11 cellular contexts compared by ENCODE assay signal in genomic region chr20:38261054-38261390, GRCh38. TPM values are rescaled to one million over a fixed set of nuclear protein-coding genes. Genes with fewer than 3 reads are reported as not detected.
DNase-seq lines count a peak whose midpoint lies in the region; ATAC-seq and TF ChIP-seq lines count a peak whose summit lies in the region.
"Had no signal": no experiment of that assay in that cellular context is flagged by ENCODE, and none has a peak within 500 bp of the region (broad histone marks: within the 10 kb centered on the region; RNA-seq: fewer than 3 reads in every experiment).

No MANE protein-coding gene starts in this region.

- H3K9me1 ChIP-seq in IMR-90 (ENCODE audit: insufficient read depth, low read length), result peaks cover 15% of the 10 kb centered on the region

- H3K4me2 ChIP-seq in IMR-90 (ENCODE audit: low read depth, low read length), result peak overlapping the region; percentile 62

- H2AK9ac ChIP-seq in IMR-90 (replicated peaks; ENCODE audit: low read depth, low read length, poor library complexity), result peak overlapping the region; percentile 51

- H4K8ac ChIP-seq in IMR-90 (ENCODE audit: low read depth in 2 of 2, low read length in 2 of 2), result peak overlapping the region; percentile 29 to 64; a peak in 3 of 4 replicates

- TF ChIP-seq RAD21 in IMR-90 (IDR thresholded peaks at IDR 0.05; ENCODE audit: low read length), result no peak

- peak overlapping the region; percentile 34 for H3K14ac ChIP-seq in IMR-90 (replicated peaks; ENCODE audit: low read depth, low read length)

- POLR2A ChIA-PET in IMR-90 (lab: Charles Lee; ENCODE audit: unreplicated experiment), result no interaction called here

- dilution Hi-C loops in IMR-90 (cut with HindIII; ENCODE audit: low sequenced_read_pairs, unreplicated experiment), result no loop called here

- in situ Hi-C loops in IMR-90 (cut with MboI; ENCODE audit: low sequenced_read_pairs), result no loop called here

- H3K4me3 ChIP-seq in IMR-90 (ENCODE audit: insufficient read depth, low read depth, low read length) (peak overlapping the region; percentile 35), colonic mucosa (no peak overlapping the region), thoracic aorta (peak overlapping the region; percentile 72)

- CTCF ChIA-PET in IMR-90 (lab: Yijun Ruan, JAX), result interaction anchor here (0.6 kb wide), 1 partner anchor 61 kb away, joined by 3 read pairs; no protein-coding TSS in a partner anchor

- peak overlapping the region; percentile 67 for H2AK5ac ChIP-seq in IMR-90 (ENCODE audit: low read depth, low read length)

- peaks cover 0 to 16% of the 10 kb centered on the region in 2 experiments; a peak in 3 of 4 replicates for H3K79me1 ChIP-seq in IMR-90 (ENCODE audit: low read depth in 1 of 2, low read length in 2 of 2)

- no peak for ATAC-seq in IMR-90 (ENCODE audit: low read depth)
- no peak for ATAC-seq in thoracic aorta (ENCODE audit: insufficient number of reproducible peaks, low FRiP score, low read depth)

- H2BK20ac ChIP-seq in IMR-90 (ENCODE audit: low read depth, low read length), result peak overlapping the region; percentile 6; the same call in 1 of the 2 replicates

- peak overlapping the region; percentile 79 for H2AFZ ChIP-seq in IMR-90 (replicated peaks; ENCODE audit: low read length, poor library complexity)

- H2BK5ac ChIP-seq in IMR-90 (ENCODE audit: low read depth, low read length, poor library complexity, severe bottlenecking), result no peak overlapping the region

- no peak for DNase-seq in IMR-90
- DNase-seq in colonic mucosa, result no peak
- DNase-seq in thoracic aorta (ENCODE audit: low spot score), result no peak
- DNase-seq in stimulated activated CD8-positive, alpha-beta memory T cell treated with anti-CD3 and anti-CD28 coated beads, Interleukin-4, amount 100 ng/mL, for 48 hours, result no peak
- DNase-seq in mucosa of gallbladder (ENCODE audit: low spot score), result no peak
- no peak for DNase-seq in RKO (ENCODE audit: low spot score)
- no peak for DNase-seq in cortex of kidney (lab: John Stamatoyannopoulos, UW)
- DNase-seq: activated CD4-positive, alpha-beta T cell treated with anti-CD3 and anti-CD28 coated beads for 4 hours; NCI-H510A treated with DMSO at 0.1 percent for 48 hours; stimulated activated CD4-positive, alpha-beta T cell treated with anti-CD3 and anti-CD28 coated beads, Interleukin-15, amount 100 ng/mL, for 24 hours had no signal

- BruUV-seq in IMR-90 (replicated peaks; lab: Mats Ljungman, UMichigan), result no TSS peak

- H3K4ac ChIP-seq in IMR-90 (ENCODE audit: low read depth, low read length), result peak overlapping the region; percentile 60

- peak overlapping the region; percentile 26; the same call in 1 of the 2 replicates for H4K91ac ChIP-seq in IMR-90 (ENCODE audit: insufficient read depth, low read depth, low read length)

- H3K27me3 ChIP-seq in IMR-90 (ENCODE audit: control insufficient read depth, insufficient read depth, low read length) (no peaks in the 10 kb centered on the region), colonic mucosa (peaks cover 12% of the 10 kb centered on the region), layer of hippocampus (ENCODE audit: control insufficient read depth, insufficient read depth, low read length) (no peaks in the 10 kb centered on the region), thoracic aorta (replicated peaks; ENCODE audit: insufficient read depth) (no peaks in the 10 kb centered on the region)

- H2BK15ac ChIP-seq in IMR-90 (ENCODE audit: low read depth, low read length), result peak overlapping the region; percentile 63; the same call in 1 of the 3 replicates

- no CpG with 5 or more reads among the region's 8 CpGs for WGBS in IMR-90 (ENCODE audit: extremely low coverage in 2 of 2, insufficient read length in 1 of 2), 2 experiments

- H3K9me3 ChIP-seq in IMR-90 (ENCODE audit: control insufficient read depth, insufficient read depth, low read length), result no peaks in the 10 kb centered on the region
- no peaks in the 10 kb centered on the region for H3K9me3 ChIP-seq in colonic mucosa
- H3K9me3 ChIP-seq in thoracic aorta, result no peaks in the 10 kb centered on the region

- H3K36me3 ChIP-seq in IMR-90 (ENCODE audit: control insufficient read depth, insufficient read depth, low read length) (0 out of 2 replicates have a peak, but pooled peaks cover 1% of the 10 kb centered on the region), colonic mucosa (no peaks in the 10 kb centered on the region), thoracic aorta (no peaks in the 10 kb centered on the region)

- H4K20me1 ChIP-seq in IMR-90 (ENCODE audit: insufficient read depth, low read length), result no peaks in the 10 kb centered on the region

- peak overlapping the region; percentile 81 for H4K5ac ChIP-seq in IMR-90 (ENCODE audit: low read depth, low read length)

- intact Hi-C loops in IMR-90 (cut with micrococcal nuclease), result no loop called here
- intact Hi-C loops in colonic mucosa (cut with DNase I), result no loop called here

- H3K56ac ChIP-seq in IMR-90 (ENCODE audit: extremely low read depth, insufficient read depth, low read length), result no peak overlapping the region; the same call in 1 of the 2 replicates

- peaks cover 16% of the 10 kb centered on the region for H3K4me1 ChIP-seq in IMR-90 (ENCODE audit: control insufficient read depth, insufficient read depth, low read length)
- H3K4me1 ChIP-seq in colonic mucosa, result no peaks in the 10 kb centered on the region
- H3K4me1 ChIP-seq in thoracic aorta (ENCODE audit: control insufficient read depth in 1 of 2, low read depth in 2 of 2), result peaks cover 9 to 36% of the 10 kb centered on the region in 2 donors

- H3K18ac ChIP-seq in IMR-90 (ENCODE audit: low read depth, low read length), result peak overlapping the region; percentile 54

- H2BK120ac ChIP-seq in IMR-90 (ENCODE audit: low read depth, low read length), result peak overlapping the region; percentile 58

- H3K23ac ChIP-seq in IMR-90 (ENCODE audit: low read depth, low read length), result peak overlapping the region; percentile 70; the same call in 1 of the 2 replicates

- TF ChIP-seq POLR2A in IMR-90 (IDR thresholded peaks at IDR 0.05; ENCODE audit: low read depth, low read length), result no peak

- TF ChIP-seq CTCF in IMR-90 (conservative IDR thresholded peaks at IDR 0.05; ENCODE audit: low read depth, low read length), result no peak
- no peak for TF ChIP-seq CTCF in colonic mucosa (IDR thresholded peaks at IDR 0.05)
- TF ChIP-seq CTCF in thoracic aorta (IDR thresholded peaks at IDR 0.05), result no peak

- H3K9ac ChIP-seq in IMR-90 (ENCODE audit: low read depth, low read length), result peak overlapping the region; percentile 44; the same call in 1 of the 2 replicates
- H3K9ac ChIP-seq in colonic mucosa (ENCODE audit: low read depth in 2 of 2, low read length in 2 of 2), result no peak overlapping the region

- peak overlapping the region; percentile 59 for H3K27ac ChIP-seq in IMR-90 (ENCODE audit: insufficient read depth, low read length)
- peak overlapping the region; percentile 8 for H3K27ac ChIP-seq in colonic mucosa
- peak overlapping the region; percentile 88 for H3K27ac ChIP-seq in layer of hippocampus (ENCODE audit: low read depth, low read length)
- peak overlapping the region; percentile 85 to 90 for H3K27ac ChIP-seq in thoracic aorta

TF ChIP-seq in IMR-90, 13 proteins besides CTCF, POLR2A, EP300 and RAD21:
- TF ChIP-seq SMC3 (IDR thresholded peaks at IDR 0.05; ENCODE audit: low read depth, low read length), result no peak
- TF ChIP-seq RCOR1 (IDR thresholded peaks at IDR 0.05; ENCODE audit: insufficient replicate concordance, low read length), result peak; percentile 3

RNA-seq across cellular contexts. Expression of gene KIAA1755, which starts 0.5 kb away (rescaled TPM):
- total RNA-seq in IMR-90 (2012; rRNA removed), result 2.2 and 2.5 TPM in 2 replicates
- polyA plus RNA-seq in IMR-90 (2012; rRNA removed), result 4.7 and 5.1 TPM in 2 replicates
- 1.7 and 2.4 TPM in 2 replicates for polyA plus RNA-seq in IMR-90 (2012; cell fraction: cytosol; rRNA removed)
- 18.1 and 26.1 TPM in 2 replicates for polyA plus RNA-seq in IMR-90 (2012; cell fraction: nucleus; rRNA removed; ENCODE audit: low replicate concordance)
- total RNA-seq in colonic mucosa, result 1 to 10 TPM in 1 of 2 donors, under 1 TPM in 1; 0.40 to 3.9 TPM
- 10 to 100 TPM; 11.0 to 45.4 TPM for total RNA-seq in thoracic aorta
- 7.1 TPM for total RNA-seq in mucosa of gallbladder

RNA-seq across cellular contexts. Expression of gene BPI, which starts 42.9 kb away (rescaled TPM):
- total RNA-seq in IMR-90 (2012; rRNA removed), result not detected in 2 replicates
- polyA plus RNA-seq in IMR-90 (2012; rRNA removed), result 0.05 and 0.06 TPM in 2 replicates
- 0.10 TPM in 1 of 2 replicates, not detected in the other for polyA plus RNA-seq in IMR-90 (2012; cell fraction: cytosol; rRNA removed)
- 0.03 and 0.09 TPM in 2 replicates for polyA plus RNA-seq in IMR-90 (2012; cell fraction: nucleus; rRNA removed; ENCODE audit: low replicate concordance)
- not detected for total RNA-seq in colonic mucosa
- 1 to 10 TPM in 1 of 2 donors, under 1 TPM in 1; 0.35 to 4.1 TPM for total RNA-seq in thoracic aorta
- 0.72 TPM for total RNA-seq in mucosa of gallbladder

Comparison
In these comparisons a context has a peak if more than half of its experiments do, and no peak if none do; other contexts are left out.
1. H3K27ac ChIP-seq: peak in every context shown above with its lines; median percentile 88 in layer of hippocampus; 88 in thoracic aorta; 59 in IMR-90; 8 in colonic mucosa.